8 cellular contexts compared by ENCODE assay signal in genomic region chr4:41281038-41281634, GRCh38. TPM values are rescaled to one million over a fixed set of nuclear protein-coding genes. Genes with fewer than 3 reads are reported as not detected.
A peak's percentile ranks its signal among the peaks of the same experiment; 100 is the strongest.
DNase-seq lines count a peak whose midpoint lies in the region; ATAC-seq and TF ChIP-seq lines count a peak whose summit lies in the region.

No MANE protein-coding gene starts in this region.

- CTCF ChIA-PET in PC-3 (lab: Charles Lee): interaction anchor here (0.7 to 1.8 kb wide), 3 partner anchors 37 to 381 kb away, joined by 3 to 20 read pairs (median 4); no protein-coding TSS in a partner anchor

- POLR2A ChIA-PET in PC-3 (lab: Charles Lee; ENCODE audit: unreplicated experiment): no interaction called here

- in situ Hi-C loops in GM13976 (cut with MboI; ENCODE audit: low sequenced_read_pairs, unreplicated experiment): loop anchor here (10.0 to 25.0 kb wide), 2 partner anchors 384 to 606 kb away; no protein-coding TSS in a partner anchor

- H4K20me1 ChIP-seq in PC-3 (ENCODE audit: low read length): no peaks in the 10 kb centered on the region

- H3K9ac ChIP-seq in PC-3 (ENCODE audit: low read length): no peak overlapping the region

- no peaks in the 10 kb centered on the region for H3K27me3 ChIP-seq in MG63
- no peaks in the 10 kb centered on the region for H3K27me3 ChIP-seq in PC-3 (ENCODE audit: low read length)

- H3F3A ChIP-seq in PC-3 (ENCODE audit: low read length, unreplicated experiment): no peaks in the 10 kb centered on the region

- peaks cover 4% of the 10 kb centered on the region; the same call in 1 of the 2 replicates for H3K4me1 ChIP-seq in PC-3 (ENCODE audit: insufficient read depth, low read length)

- peak; percentile 95 for ATAC-seq in HG02623 (IDR thresholded peaks at IDR 0.05; ENCODE audit: unreplicated experiment)
- ATAC-seq in PC-3: peak; percentile 94

- H3K27ac ChIP-seq in PC-3 (ENCODE audit: low read length): no peak overlapping the region

- no peaks in the 10 kb centered on the region for H3K79me2 ChIP-seq in PC-3 (ENCODE audit: low read length)

- TF ChIP-seq CTCF in GM13976 (IDR thresholded peaks at IDR 0.05; ENCODE audit: borderline replicate concordance, control extremely low read depth, extremely low read depth, insufficient read depth, missing control alignments) (peak; percentile 85), PC-3 (conservative IDR thresholded peaks at IDR 0.05; ENCODE audit: low read depth, low read length) (peak; percentile 90)

- no peaks in the 10 kb centered on the region for H3K9me3 ChIP-seq in MG63
- H3K9me3 ChIP-seq in PC-3 (ENCODE audit: low read length): no peaks in the 10 kb centered on the region

- H3K4me3 ChIP-seq in MG63 (no peak overlapping the region), PC-3 (ENCODE audit: low read length) (no peak overlapping the region)

- no peak overlapping the region for H2AFZ ChIP-seq in PC-3 (ENCODE audit: low read length)

- peak overlapping the region; percentile 58 for H3K4me2 ChIP-seq in PC-3 (ENCODE audit: low read length)

- no peaks in the 10 kb centered on the region for H3K9me2 ChIP-seq in PC-3 (replicated peaks; ENCODE audit: low read length)

- no TSS peak for BruUV-seq in PC-3 (replicated peaks; lab: Mats Ljungman, UMichigan)

- H3K36me3 ChIP-seq in MG63 (no peaks in the 10 kb centered on the region), PC-3 (ENCODE audit: low read depth, low read length) (no peaks in the 10 kb centered on the region)

- peak; percentile 91 for DNase-seq in Ammon's horn (ENCODE audit: low spot score)
- DNase-seq in GM13976 (ENCODE audit: low spot score): peak; percentile 78
- DNase-seq in MG63: peak; percentile 11
- peak; percentile 84 for DNase-seq in PC-3
- DNase-seq in central memory CD4-positive, alpha-beta T cell: peak; percentile 29
- peak; percentile 81 for DNase-seq in kidney tubule cell (ENCODE audit: low spot score)
- DNase-seq in stromal cell of bone marrow (ENCODE audit: low read depth): peak; percentile 65

- intact Hi-C loops in PC-3 (cut with micrococcal nuclease): loop anchor here (1.0 to 10.0 kb wide), 3 partner anchors 380 to 604 kb away; no protein-coding TSS in a partner anchor

RNA-seq across cellular contexts. Expression of gene UCHL1, which starts 24.4 kb away (rescaled TPM):
- 296 and 355 TPM in 2 replicates for total RNA-seq in MG63 (2014; rRNA removed; shearing (Covaris generic); ENCODE audit: low replicate concordance)
- total RNA-seq in PC-3 (2014; rRNA removed): 0.63 and 1.8 TPM in 2 replicates

Comparison
In these comparisons a context has a peak if more than half of its experiments do, and no peak if none do; other contexts are left out.
1. DNase-seq: peak in every context shown above with its lines; median percentile 91 in Ammon's horn; 84 in PC-3; 81 in kidney tubule cell; 78 in GM13976; 65 in stromal cell of bone marrow; 29 in central memory CD4-positive, alpha-beta T cell; 11 in MG63.
2. RNA of gene UCHL1, which starts 24.4 kb away (total RNA-seq): 296 to 355 TPM in MG63; 0.63 to 1.8 TPM in PC-3; every median in the first group is over 100 times any median in the second.